In genomic region chr1:226732856-226733291, GRCh38 we compare ENCODE assay signal across 15 cellular contexts. TPM values are rescaled to one million over a fixed set of nuclear protein-coding genes. Genes with fewer than 3 reads are reported as not detected.
DNase-seq lines count a peak whose midpoint lies in the region; ATAC-seq and TF ChIP-seq lines count a peak whose summit lies in the region.
"Had no signal": no experiment of that assay in that cellular context is flagged by ENCODE, and none has a peak within 500 bp of the region (broad histone marks: within the 10 kb centered on the region; RNA-seq: fewer than 3 reads in every experiment).

No MANE protein-coding gene starts in this region.

- peak overlapping the region; percentile 79 to 100 (median 95) for H3K27ac Mint-ChIP-seq in CD8-positive, alpha-beta memory T cell
- no peak overlapping the region for H3K27ac Mint-ChIP-seq in endothelial cell (ENCODE audit: unreplicated experiment)
- H3K27ac Mint-ChIP-seq: H9 had no signal

- H3K4me1 ChIP-seq in CD8-positive, alpha-beta memory T cell (ENCODE audit: insufficient read depth, low read length): peaks cover 52% of the 10 kb centered on the region
- H3K4me1 ChIP-seq in OCI-LY7 (ENCODE audit: insufficient read depth, low read length, poor library complexity, severe bottlenecking) (peaks cover 91% of the 10 kb centered on the region), rectal smooth muscle tissue (ENCODE audit: control insufficient read depth, insufficient read depth, low read length) (peaks cover 30% of the 10 kb centered on the region)

- H3K27ac ChIP-seq in CD8-positive, alpha-beta memory T cell (ENCODE audit: low read depth, low read length): peak overlapping the region; percentile 5
- H3K27ac ChIP-seq in OCI-LY7 (ENCODE audit: low read depth, low read length, poor library complexity, severe bottlenecking): peak overlapping the region; percentile 83
- peak overlapping the region; percentile 64 for H3K27ac ChIP-seq in rectal smooth muscle tissue (ENCODE audit: low read depth, low read length)
- no peak overlapping the region for H3K27ac ChIP-seq in RWPE1
- H3K27ac ChIP-seq: HL-60, tibial artery had no signal

- peaks cover 28% of the 10 kb centered on the region for H4K20me1 ChIP-seq in OCI-LY7 (ENCODE audit: insufficient read depth, low read length)

- CTCF ChIA-PET in CD8-positive, alpha-beta memory T cell (lab: Charles Lee): interaction anchor here (0.9 to 2.6 kb wide), 7 partner anchors 10 to 100 kb away, joined by 3 to 16 read pairs (median 4); no protein-coding TSS in a partner anchor
- CTCF ChIA-PET in OCI-LY7 (lab: Charles Lee; ENCODE audit: unreplicated experiment) (no interaction called here), RWPE1 (lab: Yijun Ruan, JAX) (no interaction called here)

- no peaks in the 10 kb centered on the region for H3K9me3 Mint-ChIP-seq in CD8-positive, alpha-beta memory T cell
- H3K9me3 Mint-ChIP-seq in endothelial cell (ENCODE audit: unreplicated experiment): no peaks in the 10 kb centered on the region
- H3K9me3 Mint-ChIP-seq: H9 had no signal

- peaks cover 98% of the 10 kb centered on the region for H3K79me2 ChIP-seq in OCI-LY7 (ENCODE audit: insufficient read depth, low read depth, low read length)

- POLR2A ChIA-PET in CD8-positive, alpha-beta memory T cell (lab: Charles Lee): interaction anchor here (0.7 to 1.7 kb wide), 7 partner anchors 10 to 97 kb away, joined by 3 to 5 read pairs (median 4); no protein-coding TSS in a partner anchor
- POLR2A ChIA-PET in OCI-LY7 (lab: Charles Lee): interaction anchor here (0.7 to 0.9 kb wide), 4 partner anchors 15 to 91 kb away, joined by 3 read pairs; no protein-coding TSS in a partner anchor
- POLR2A ChIA-PET in RWPE1 (lab: Yijun Ruan, JAX; ENCODE audit: low non-redundant PET): no interaction called here

- intact Hi-C loops in OCI-LY7 (cut with micrococcal nuclease; ENCODE audit: unreplicated experiment): loop anchor here (1.0 to 10.0 kb wide), 2 partner anchors 21 to 202 kb away; no protein-coding TSS in a partner anchor

- peak overlapping the region; percentile 88 to 100 (median 96) for H3K4me3 Mint-ChIP-seq in CD8-positive, alpha-beta memory T cell
- peak overlapping the region; percentile 77 for H3K4me3 Mint-ChIP-seq in endothelial cell (ENCODE audit: unreplicated experiment)
- H3K4me3 Mint-ChIP-seq: H9 had no signal

- peaks cover 72 to 83% (median 81%) of the 10 kb centered on the region in 3 donors for H3K4me1 Mint-ChIP-seq in CD8-positive, alpha-beta memory T cell
- peaks cover 53% of the 10 kb centered on the region for H3K4me1 Mint-ChIP-seq in endothelial cell (ENCODE audit: unreplicated experiment)

- no peaks in the 10 kb centered on the region for H3K27me3 Mint-ChIP-seq in CD8-positive, alpha-beta memory T cell
- peaks cover 8% of the 10 kb centered on the region for H3K27me3 Mint-ChIP-seq in endothelial cell (ENCODE audit: unreplicated experiment)

- TF ChIP-seq CTCF in OCI-LY7 (conservative IDR thresholded peaks at IDR 0.05; ENCODE audit: low read length) (peak; percentile 44; the same call in 1 of the 2 replicates), endothelial cell (IDR thresholded peaks at IDR 0.05; ENCODE audit: unreplicated experiment) (no peak), RWPE1 (conservative IDR thresholded peaks at IDR 0.05; ENCODE audit: low read depth) (no peak)

- peaks cover 30% of the 10 kb centered on the region for H3K36me3 ChIP-seq in CD8-positive, alpha-beta memory T cell (ENCODE audit: insufficient read depth, low read length)
- H3K36me3 ChIP-seq in OCI-LY7 (ENCODE audit: insufficient read depth, low read length): peaks cover 90% of the 10 kb centered on the region
- H3K36me3 ChIP-seq in rectal smooth muscle tissue (ENCODE audit: control insufficient read depth, insufficient read depth, low read length): peaks cover 12% of the 10 kb centered on the region

- peaks cover 17 to 93% (median 37%) of the 10 kb centered on the region in 3 donors for H3K36me3 Mint-ChIP-seq in CD8-positive, alpha-beta memory T cell
- H3K36me3 Mint-ChIP-seq in endothelial cell (ENCODE audit: low read depth, unreplicated experiment): peaks cover 53% of the 10 kb centered on the region

- H3K27me3 ChIP-seq in CD8-positive, alpha-beta memory T cell (ENCODE audit: insufficient read depth, low read length, poor library complexity, severe bottlenecking): no peaks in the 10 kb centered on the region
- no peaks in the 10 kb centered on the region for H3K27me3 ChIP-seq in rectal smooth muscle tissue (ENCODE audit: control insufficient read depth, insufficient read depth, low read length)
- H3K27me3 ChIP-seq: tibial artery had no signal

- peak overlapping the region; percentile 5 for H3K9ac ChIP-seq in rectal smooth muscle tissue (ENCODE audit: low read length)

- ATAC-seq in HG02642 (IDR thresholded peaks at IDR 0.05; ENCODE audit: poor library complexity, unreplicated experiment): no peak
- ATAC-seq in HG03159 (IDR thresholded peaks at IDR 0.05; ENCODE audit: unreplicated experiment): no peak

- H2AFZ ChIP-seq in OCI-LY7 (ENCODE audit: low read length): no peak overlapping the region

- DNase-seq in CD8-positive, alpha-beta memory T cell: peak in 1 of 5 donors; percentile 31
- DNase-seq in OCI-LY7 (ENCODE audit: low spot score) (no peak), endothelial cell (ENCODE audit: low spot score) (no peak), RWPE1 (ENCODE audit: low spot score) (no peak), MV-4-11 (lab: John Stamatoyannopoulos, UW) (no peak)
- DNase-seq: activated CD4-positive, alpha-beta T cell treated with anti-CD3 and anti-CD28 coated beads for 1 hour; foreskin melanocyte; H9; NCI-H1930; stimulated activated CD4-positive, alpha-beta T cell treated with anti-CD3 and anti-CD28 coated beads, Interleukin-15, amount 100 ng/mL, for 24 hours; tibial artery had no signal

- BruUV-seq in OCI-LY7 (replicated peaks; lab: Mats Ljungman, UMichigan): no TSS peak

- H3K4me2 ChIP-seq in OCI-LY7 (ENCODE audit: low read length): peak overlapping the region; percentile 85

- peak overlapping the region; percentile 65 for H3K4me3 ChIP-seq in CD8-positive, alpha-beta memory T cell (ENCODE audit: low read length)
- H3K4me3 ChIP-seq in OCI-LY7 (ENCODE audit: low read depth, low read length, poor library complexity, severe bottlenecking) (peak overlapping the region; percentile 83), rectal smooth muscle tissue (ENCODE audit: low read length) (peak overlapping the region; percentile 96)
- H3K4me3 ChIP-seq: tibial artery had no signal

- no peaks in the 10 kb centered on the region for H3K9me3 ChIP-seq in CD8-positive, alpha-beta memory T cell (ENCODE audit: low read length)
- no peaks in the 10 kb centered on the region for H3K9me3 ChIP-seq in OCI-LY7 (ENCODE audit: low read length)
- H3K9me3 ChIP-seq: tibial artery had no signal

- no peaks in the 10 kb centered on the region for H3K9me2 ChIP-seq in OCI-LY7 (ENCODE audit: insufficient read depth, low read length)

RNA-seq across cellular contexts. Expression of gene ITPKB, which starts 6.2 kb away (rescaled TPM):
- 10 to 100 TPM; 37.7 to 39.6 TPM for total RNA-seq in CD8-positive, alpha-beta memory T cell
- polyA plus RNA-seq in CD8-positive, alpha-beta memory T cell: 50.1 TPM
- total RNA-seq in OCI-LY7 (2014; rRNA removed; shearing (Covaris generic)): 17.8 and 20.5 TPM in 2 replicates
- 33.3 and 33.4 TPM in 2 replicates for total RNA-seq in OCI-LY7 (2022)
- total RNA-seq in endothelial cell (ENCODE audit: unreplicated experiment): 144 TPM
